In genomic region chr7:44978511-44979366, GRCh38 we compare ENCODE assay signal across 8 cellular contexts. TPM values are rescaled to one million over a fixed set of nuclear protein-coding genes. Genes with fewer than 3 reads are reported as not detected.
DNase-seq lines count a peak whose midpoint lies in the region; ATAC-seq lines count a peak whose summit lies in the region.

Gene MYO1G (minus strand): TSS chr7:44979015. CDS start chr7:44978961, 54 bp downstream.

- ATAC-seq in left lobe of liver, result peak; percentile 45

- H3K27ac Mint-ChIP-seq in activated T-cell treated with anti-CD3 and anti-CD28 coated beads, Interleukin-2, amount 50 U/mL, for 24 hours, result peak within 1 kb of the TSS; percentile 100

- H3K36me3 Mint-ChIP-seq in activated T-cell treated with anti-CD3 and anti-CD28 coated beads, Interleukin-2, amount 50 U/mL, for 24 hours (ENCODE audit: low read depth), result peaks cover 97% of the 10 kb centered on the region

- H3K27me3 Mint-ChIP-seq in activated T-cell treated with anti-CD3 and anti-CD28 coated beads, Interleukin-2, amount 50 U/mL, for 24 hours, result no peaks in the 10 kb centered on the region

- H3K27me3 ChIP-seq in H7 (ENCODE audit: control insufficient read depth, insufficient read depth, low read length), result no peaks in the 10 kb centered on the region

- H3K36me3 ChIP-seq in H7 (replicated peaks; ENCODE audit: control insufficient read depth, insufficient read depth, low read length), result peaks cover 15% of the 10 kb centered on the region

- H3K9me3 Mint-ChIP-seq in activated T-cell treated with anti-CD3 and anti-CD28 coated beads, Interleukin-2, amount 50 U/mL, for 24 hours, result no peaks in the 10 kb centered on the region

- H3K4me1 Mint-ChIP-seq in activated T-cell treated with anti-CD3 and anti-CD28 coated beads, Interleukin-2, amount 50 U/mL, for 24 hours (ENCODE audit: low read depth), result peaks cover 86% of the 10 kb centered on the region

- H3K4me3 Mint-ChIP-seq in activated T-cell treated with anti-CD3 and anti-CD28 coated beads, Interleukin-2, amount 50 U/mL, for 24 hours, result peak within 1 kb of the TSS; percentile 93

- H3K4me3 ChIP-seq in GM08714 (ENCODE audit: low read length) (peak within 1 kb of the TSS; percentile 77), H7 (ENCODE audit: insufficient read depth, low read depth, low read length) (no peak within 1 kb of the TSS)

- DNase-seq in H7, result peak; percentile 35
- peak; percentile 87 to 93 for DNase-seq in NOMO-1 (lab: John Stamatoyannopoulos, UW; ENCODE audit: unreplicated experiment in 2 of 2)
- DNase-seq in activated T-cell treated with anti-CD3 and anti-CD28 coated beads, Interleukin-2, amount 50 U/mL, for 24 hours, result peak; percentile 86
- no peak for DNase-seq in left lobe of liver (ENCODE audit: low spot score)
- DNase-seq in stimulated activated CD8-positive, alpha-beta memory T cell treated with anti-CD3 and anti-CD28 coated beads, Interleukin-4, amount 100 ng/mL, for 1 hour (ENCODE audit: low read depth in 2 of 2, low spot score in 1 of 2), result peak; percentile 57 to 68
- DNase-seq in DMS153 (lab: John Stamatoyannopoulos, UW), result no peak
- no peak for DNase-seq in HuH-7 (ENCODE audit: low spot score)

RNA-seq across cellular contexts. Expression of gene MYO1G, which starts in this region (rescaled TPM):
- not detected in 2 replicates for total RNA-seq in H7 (2014; rRNA removed; shearing (Covaris generic))
- 1.0 TPM for total RNA-seq in left lobe of liver

Comparison
In these comparisons a context has a peak if more than half of its experiments do, and no peak if none do; other contexts are left out.
1. Peak in DNase-seq in H7; RNA of the gene not detected or under 1 TPM.
2. DNase-seq: peak in NOMO-1 (2 of 2), activated T-cell treated with anti-CD3 and anti-CD28 coated beads, Interleukin-2, amount 50 U/mL, for 24 hours (single experiment) and stimulated activated CD8-positive, alpha-beta memory T cell treated with anti-CD3 and anti-CD28 coated beads, Interleukin-4, amount 100 ng/mL, for 1 hour (2 of 2); none in left lobe of liver (single experiment), DMS153 (single experiment) and HuH-7 (single experiment).